1 cellular context compared by ENCODE assay signal in genomic region chr3:194308635-194309213, GRCh38.
TF ChIP-seq lines count a peak whose summit lies in the region.

No MANE protein-coding gene starts in this region.

TF ChIP-seq in GM12878, 131 proteins besides CTCF, POLR2A, EP300 and RAD21 (continued from another document):
- TF ChIP-seq RELB (IDR thresholded peaks at IDR 0.05; ENCODE audit: low read depth) = peak; percentile 32; the same call in 1 of the 2 replicates
- no peak for TF ChIP-seq KAT2A (conservative IDR thresholded peaks at IDR 0.05; ENCODE audit: control insufficient read depth, low read depth, low read length)
- TF ChIP-seq EED (IDR thresholded peaks at IDR 0.05; ENCODE audit: low read depth) = peak; percentile 48
- no peak for TF ChIP-seq ZNF217 (IDR thresholded peaks at IDR 0.05)
- no peak for TF ChIP-seq POLR2AphosphoS2 (IDR thresholded peaks at IDR 0.05; ENCODE audit: low read depth, low read length)
- no peak for TF ChIP-seq TARDBP (IDR thresholded peaks at IDR 0.05; ENCODE audit: borderline replicate concordance)
- TF ChIP-seq MTA2 (IDR thresholded peaks at IDR 0.05; ENCODE audit: low read depth) = peak; percentile 52; the same call in 1 of the 2 replicates
- TF ChIP-seq, protein P1, sequence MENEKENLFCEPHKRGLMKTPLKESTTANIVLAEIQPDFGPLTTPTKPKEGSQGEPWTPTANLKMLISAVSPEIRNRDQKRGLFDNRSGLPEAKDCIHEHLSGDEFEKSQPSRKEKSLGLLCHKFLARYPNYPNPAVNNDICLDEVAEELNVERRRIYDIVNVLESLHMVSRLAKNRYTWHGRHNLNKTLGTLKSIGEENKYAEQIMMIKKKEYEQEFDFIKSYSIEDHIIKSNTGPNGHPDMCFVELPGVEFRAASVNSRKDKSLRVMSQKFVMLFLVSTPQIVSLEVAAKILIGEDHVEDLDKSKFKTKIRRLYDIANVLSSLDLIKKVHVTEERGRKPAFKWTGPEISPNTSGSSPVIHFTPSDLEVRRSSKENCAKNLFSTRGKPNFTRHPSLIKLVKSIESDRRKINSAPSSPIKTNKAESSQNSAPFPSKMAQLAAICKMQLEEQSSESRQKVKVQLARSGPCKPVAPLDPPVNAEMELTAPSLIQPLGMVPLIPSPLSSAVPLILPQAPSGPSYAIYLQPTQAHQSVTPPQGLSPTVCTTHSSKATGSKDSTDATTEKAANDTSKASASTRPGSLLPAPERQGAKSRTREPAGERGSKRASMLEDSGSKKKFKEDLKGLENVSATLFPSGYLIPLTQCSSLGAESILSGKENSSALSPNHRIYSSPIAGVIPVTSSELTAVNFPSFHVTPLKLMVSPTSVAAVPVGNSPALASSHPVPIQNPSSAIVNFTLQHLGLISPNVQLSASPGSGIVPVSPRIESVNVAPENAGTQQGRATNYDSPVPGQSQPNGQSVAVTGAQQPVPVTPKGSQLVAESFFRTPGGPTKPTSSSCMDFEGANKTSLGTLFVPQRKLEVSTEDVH (IDR thresholded peaks at IDR 0.05; ENCODE audit: low read depth, partially characterized antibody) = no peak
- TF ChIP-seq BCL3 (IDR thresholded peaks at IDR 0.05; ENCODE audit: borderline replicate concordance, insufficient read depth, low read depth, low read length, poor library complexity, severe bottlenecking) = no peak
- TF ChIP-seq PML (IDR thresholded peaks at IDR 0.05; ENCODE audit: low read length) = no peak
- peak in 1 of 2 experiments; percentile 31; a peak in 1 of 4 replicates for TF ChIP-seq BHLHE40 (IDR thresholded peaks at IDR 0.05; ENCODE audit: borderline replicate concordance in 1 of 2, low read depth in 2 of 2, low read length in 1 of 2)
- no peak for TF ChIP-seq REST (IDR thresholded peaks at IDR 0.05; ENCODE audit: low read depth, low read length)
- no peak for TF ChIP-seq LARP7 (IDR thresholded peaks at IDR 0.05)
- TF ChIP-seq ATF7 (IDR thresholded peaks at IDR 0.05; ENCODE audit: low read depth) = no peak
- no peak for TF ChIP-seq CBFB (IDR thresholded peaks at IDR 0.05; ENCODE audit: low read depth)
- no peak for TF ChIP-seq ZNF384 (IDR thresholded peaks at IDR 0.05; ENCODE audit: borderline replicate concordance, low read depth, low read length)
TF ChIP-seq in GM12878: peak in this region for 6.
